Comparison of ENCODE assay signal across 8 cellular contexts in genomic region chr20:5674176-5674660, GRCh38.
DNase-seq lines count a peak whose midpoint lies in the region; ATAC-seq and TF ChIP-seq lines count a peak whose summit lies in the region.

No MANE protein-coding gene starts in this region.

- no peaks in the 10 kb centered on the region for H3K9me3 ChIP-seq in SU-DHL-6 (ENCODE audit: insufficient read depth, low read length)
- H3K9me3 ChIP-seq in right lobe of liver = no peaks in the 10 kb centered on the region

- no peaks in the 10 kb centered on the region for H4K20me1 ChIP-seq in SU-DHL-6 (ENCODE audit: low read depth, low read length)

- no peak overlapping the region for H2AFZ ChIP-seq in SU-DHL-6 (ENCODE audit: low read depth, low read length, severe bottlenecking)

- no peaks in the 10 kb centered on the region for H3K36me3 ChIP-seq in SU-DHL-6 (ENCODE audit: low read length)
- no peaks in the 10 kb centered on the region for H3K36me3 ChIP-seq in right lobe of liver

- peak overlapping the region; percentile 98 for H3K27ac ChIP-seq in SU-DHL-6 (ENCODE audit: low read depth, low read length)
- no peak overlapping the region for H3K27ac ChIP-seq in right lobe of liver

- no peak for TF ChIP-seq CTCF in SU-DHL-6 (IDR thresholded peaks at IDR 0.05; ENCODE audit: insufficient read depth, low read length, poor library complexity, severe bottlenecking)
- no peak for TF ChIP-seq CTCF in right lobe of liver (IDR thresholded peaks at IDR 0.05)

- WGBS in right lobe of liver (ENCODE audit: insufficient coverage, low coverage, low lambda C conversion rate, missing lambda C conversion rate) = 37% methylated on average over 3 of the region's 3 CpGs

- H3K9me2 ChIP-seq in SU-DHL-6 (replicated peaks; ENCODE audit: insufficient read depth, low read length) = no peaks in the 10 kb centered on the region

- DNase-seq in GF-D8 (lab: John Stamatoyannopoulos, UW) (peak; percentile 83), right lobe of liver (no peak), NCI-H2227 treated with DMSO at 0.1 percent for 48 hours (lab: John Stamatoyannopoulos, UW) (no peak), DMS 273 treated with DMSO at 0.1 percent for 48 hours (lab: John Stamatoyannopoulos, UW) (no peak), NCI-H2227 (lab: John Stamatoyannopoulos, UW; ENCODE audit: unreplicated experiment) (no peak)

- peaks cover 74% of the 10 kb centered on the region for H3F3A ChIP-seq in SU-DHL-6 (ENCODE audit: insufficient read depth)

- H3K79me2 ChIP-seq in SU-DHL-6 (ENCODE audit: insufficient read depth, low read length) = no peaks in the 10 kb centered on the region

- H3K27me3 ChIP-seq in SU-DHL-6 (ENCODE audit: low read length) (no peaks in the 10 kb centered on the region), right lobe of liver (no peaks in the 10 kb centered on the region)

- peak overlapping the region; percentile 57 for H3K4me3 ChIP-seq in SU-DHL-6 (ENCODE audit: insufficient read depth, low read length, poor library complexity, severe bottlenecking)
- no peak overlapping the region for H3K4me3 ChIP-seq in right lobe of liver

- H3K9ac ChIP-seq in SU-DHL-6 (ENCODE audit: low read length) = peak overlapping the region; percentile 60

- ATAC-seq in GM19455 (IDR thresholded peaks at IDR 0.05; ENCODE audit: unreplicated experiment) (peak; percentile 79), HG03432 (IDR thresholded peaks at IDR 0.05; ENCODE audit: unreplicated experiment) (peak; percentile 93), right lobe of liver (peak; percentile 20 to 67 (median 42))

- TF ChIP-seq POLR2A in right lobe of liver (IDR thresholded peaks at IDR 0.05) = no peak

- H3K4me2 ChIP-seq in SU-DHL-6 (ENCODE audit: low read depth, low read length, poor library complexity, severe bottlenecking) = peak overlapping the region; percentile 100

- intact Hi-C loops in right lobe of liver (cut with DNase I) = no loop called here

- no peaks in the 10 kb centered on the region for H3K4me1 ChIP-seq in right lobe of liver

Comparison
In these comparisons a context has a peak if more than half of its experiments do, and no peak if none do; other contexts are left out.
1. ATAC-seq: peak in every context shown above with its lines; median percentile 93 in HG03432; 79 in GM19455; 42 in right lobe of liver.